22 cellular contexts compared by ENCODE assay signal in genomic region chr1:15994081-15994480, GRCh38. TPM values are rescaled to one million over a fixed set of nuclear protein-coding genes. Genes with fewer than 3 reads are reported as not detected.
"Had no signal": no experiment of that assay in that cellular context is flagged by ENCODE, and none has a peak within 500 bp of the region (broad histone marks: within the 10 kb centered on the region; RNA-seq: fewer than 3 reads in every experiment).

No MANE protein-coding gene starts in this region.

- H3K27me3 ChIP-seq: adrenal gland, body of pancreas, esophagus muscularis mucosa, foreskin keratinocyte, gastrocnemius medialis, heart left ventricle had no signal

- DNase-seq: cortex of kidney; effector CD4-positive, alpha-beta T cell; foreskin keratinocyte had no signal

- H3K4me1 ChIP-seq: adrenal gland, foreskin keratinocyte, gastrocnemius medialis, heart left ventricle had no signal

- H3K27ac ChIP-seq: adrenal gland, body of pancreas, foreskin keratinocyte, gastrocnemius medialis, heart left ventricle, VCaP had no signal

- H3K4me3 ChIP-seq: adrenal gland, body of pancreas, esophagus muscularis mucosa, gastrocnemius medialis, heart left ventricle had no signal

- H3K36me3 ChIP-seq: adrenal gland, esophagus muscularis mucosa, gastrocnemius medialis, heart left ventricle had no signal

- H3K9me3 ChIP-seq: adrenal gland, body of pancreas, esophagus muscularis mucosa, gastrocnemius medialis, heart left ventricle had no signal

RNA-seq across cellular contexts. Expression of gene SRARP, which starts 10.0 kb away (rescaled TPM):
- total RNA-seq: activated CD4-positive, alpha-beta memory T cell treated with anti-CD3 and anti-CD28 coated beads for 36 hours; activated CD8-positive, alpha-beta memory T cell treated with anti-CD3 and anti-CD28 coated beads for 36 hours; activated CD8-positive, alpha-beta memory T cell treated with anti-CD3 and anti-CD28 coated beads, Interleukin-2, amount 10 ng/mL, durations not matched to agents 7 days and 5 days; activated CD8-positive, alpha-beta T cell treated with anti-CD3 and anti-CD28 coated beads, Interleukin-2, amount 10 ng/mL, durations not matched to agents 7 days and 5 days; activated naive CD4-positive, alpha-beta T cell treated with anti-CD3 and anti-CD28 coated beads for 36 hours; activated naive CD8-positive, alpha-beta T cell treated with anti-CD3 and anti-CD28 coated beads for 36 hours; activated T-helper 1 cell treated with anti-CD3 and anti-CD28 coated beads, Interleukin-12 subunit alpha, Interleukin-12 subunit beta, Interleukin-2, Interleukin-4 antibody, amounts not matched to agents 30 ng/mL and 10 ng/mL and 1 ng/mL, durations not matched to agents 14 hours and 24 hours and 36 hours; activated T-helper 2 cell treated with anti-CD3 and anti-CD28 coated beads, Interferon-gamma antibody, Interleukin-2, Interleukin-4, amounts not matched to agents 10 μg/mL and 5 μg/mL and 100 μg/mL, durations not matched to agents 14 hours and 24 hours and 36 hours; adrenal gland; aorta; body of pancreas; chondrocyte; esophagus muscularis mucosa; foreskin keratinocyte; T-helper 2 cell treated with Interferon-gamma antibody and Interleukin-4, amounts not matched to agents 100 ng/mL and 5 ng/mL, for 36 hours; WTC11 had no signal
- polyA plus RNA-seq: adrenal gland, aorta, foreskin keratinocyte had no signal

RNA-seq across cellular contexts. Expression of gene HSPB7, which starts 23.8 kb away (rescaled TPM):
- total RNA-seq: activated CD4-positive, alpha-beta memory T cell treated with anti-CD3 and anti-CD28 coated beads for 36 hours; activated CD8-positive, alpha-beta memory T cell treated with anti-CD3 and anti-CD28 coated beads for 36 hours; activated CD8-positive, alpha-beta memory T cell treated with anti-CD3 and anti-CD28 coated beads, Interleukin-2, amount 10 ng/mL, durations not matched to agents 7 days and 5 days; activated CD8-positive, alpha-beta T cell treated with anti-CD3 and anti-CD28 coated beads, Interleukin-2, amount 10 ng/mL, durations not matched to agents 7 days and 5 days; activated naive CD4-positive, alpha-beta T cell treated with anti-CD3 and anti-CD28 coated beads for 36 hours; activated naive CD8-positive, alpha-beta T cell treated with anti-CD3 and anti-CD28 coated beads for 36 hours; activated T-helper 1 cell treated with anti-CD3 and anti-CD28 coated beads, Interleukin-12 subunit alpha, Interleukin-12 subunit beta, Interleukin-2, Interleukin-4 antibody, amounts not matched to agents 30 ng/mL and 10 ng/mL and 1 ng/mL, durations not matched to agents 14 hours and 24 hours and 36 hours; activated T-helper 2 cell treated with anti-CD3 and anti-CD28 coated beads, Interferon-gamma antibody, Interleukin-2, Interleukin-4, amounts not matched to agents 10 μg/mL and 5 μg/mL and 100 μg/mL, durations not matched to agents 14 hours and 24 hours and 36 hours; dermis blood vessel endothelial cell; foreskin keratinocyte; T-helper 2 cell treated with Interferon-gamma antibody and Interleukin-4, amounts not matched to agents 100 ng/mL and 5 ng/mL, for 36 hours had no signal
- polyA plus RNA-seq: foreskin keratinocyte had no signal

RNA-seq across cellular contexts. Expression of gene CLCNKA, which starts 27.8 kb away (rescaled TPM):
- total RNA-seq: activated CD4-positive, alpha-beta memory T cell treated with anti-CD3 and anti-CD28 coated beads for 36 hours; activated CD8-positive, alpha-beta memory T cell treated with anti-CD3 and anti-CD28 coated beads for 36 hours; activated CD8-positive, alpha-beta memory T cell treated with anti-CD3 and anti-CD28 coated beads, Interleukin-2, amount 10 ng/mL, durations not matched to agents 7 days and 5 days; activated CD8-positive, alpha-beta T cell treated with anti-CD3 and anti-CD28 coated beads, Interleukin-2, amount 10 ng/mL, durations not matched to agents 7 days and 5 days; activated naive CD4-positive, alpha-beta T cell treated with anti-CD3 and anti-CD28 coated beads for 36 hours; activated naive CD8-positive, alpha-beta T cell treated with anti-CD3 and anti-CD28 coated beads for 36 hours; activated T-helper 1 cell treated with anti-CD3 and anti-CD28 coated beads, Interleukin-12 subunit alpha, Interleukin-12 subunit beta, Interleukin-2, Interleukin-4 antibody, amounts not matched to agents 30 ng/mL and 10 ng/mL and 1 ng/mL, durations not matched to agents 14 hours and 24 hours and 36 hours; activated T-helper 2 cell treated with anti-CD3 and anti-CD28 coated beads, Interferon-gamma antibody, Interleukin-2, Interleukin-4, amounts not matched to agents 10 μg/mL and 5 μg/mL and 100 μg/mL, durations not matched to agents 14 hours and 24 hours and 36 hours; dermis blood vessel endothelial cell; foreskin keratinocyte; T-helper 2 cell treated with Interferon-gamma antibody and Interleukin-4, amounts not matched to agents 100 ng/mL and 5 ng/mL, for 36 hours had no signal
- polyA plus RNA-seq: foreskin keratinocyte had no signal

RNA-seq across cellular contexts. Expression of gene CLCNKB, which starts 49.5 kb away (rescaled TPM):
- total RNA-seq: activated CD4-positive, alpha-beta memory T cell treated with anti-CD3 and anti-CD28 coated beads for 36 hours; activated CD8-positive, alpha-beta memory T cell treated with anti-CD3 and anti-CD28 coated beads for 36 hours; activated CD8-positive, alpha-beta memory T cell treated with anti-CD3 and anti-CD28 coated beads, Interleukin-2, amount 10 ng/mL, durations not matched to agents 7 days and 5 days; activated CD8-positive, alpha-beta T cell treated with anti-CD3 and anti-CD28 coated beads, Interleukin-2, amount 10 ng/mL, durations not matched to agents 7 days and 5 days; activated naive CD4-positive, alpha-beta T cell treated with anti-CD3 and anti-CD28 coated beads for 36 hours; activated naive CD8-positive, alpha-beta T cell treated with anti-CD3 and anti-CD28 coated beads for 36 hours; activated T-helper 1 cell treated with anti-CD3 and anti-CD28 coated beads, Interleukin-12 subunit alpha, Interleukin-12 subunit beta, Interleukin-2, Interleukin-4 antibody, amounts not matched to agents 30 ng/mL and 10 ng/mL and 1 ng/mL, durations not matched to agents 14 hours and 24 hours and 36 hours; activated T-helper 2 cell treated with anti-CD3 and anti-CD28 coated beads, Interferon-gamma antibody, Interleukin-2, Interleukin-4, amounts not matched to agents 10 μg/mL and 5 μg/mL and 100 μg/mL, durations not matched to agents 14 hours and 24 hours and 36 hours; foreskin keratinocyte; gastrocnemius medialis; T-helper 2 cell treated with Interferon-gamma antibody and Interleukin-4, amounts not matched to agents 100 ng/mL and 5 ng/mL, for 36 hours had no signal
- polyA plus RNA-seq: foreskin keratinocyte had no signal
